8 cellular contexts compared by ENCODE assay signal in the genomic region with DNA sequence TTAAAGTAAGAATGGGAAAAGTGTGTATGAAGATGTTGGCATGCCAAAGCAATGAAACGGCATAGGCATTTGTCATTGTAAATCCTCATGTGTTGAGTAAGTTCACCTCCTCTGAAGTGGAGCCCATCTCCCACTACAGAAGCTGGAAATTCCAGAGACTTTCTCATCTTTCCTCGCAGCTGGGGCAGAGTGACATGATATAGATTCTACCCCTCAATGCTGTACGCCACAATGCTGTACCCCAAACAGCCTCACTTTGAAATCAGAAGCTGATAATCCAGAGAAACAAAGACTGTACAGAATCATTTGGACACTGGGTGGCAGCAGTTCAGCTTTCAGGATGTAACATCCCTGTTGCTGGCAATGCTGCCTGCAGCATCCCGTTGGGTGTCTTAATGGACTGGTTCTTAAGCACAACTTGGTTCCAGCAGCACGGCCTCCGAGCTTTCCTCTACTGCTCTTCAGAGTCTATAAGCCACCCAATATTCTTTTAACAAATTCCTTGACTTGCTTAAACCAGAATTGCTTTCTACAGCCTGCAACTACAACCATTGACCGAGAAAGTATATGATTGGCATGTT. TPM values are rescaled to one million over a fixed set of nuclear protein-coding genes. Genes with fewer than 3 reads are reported as not detected.
DNase-seq lines count a peak whose midpoint lies in the region; ATAC-seq, FAIRE-seq and TF ChIP-seq lines count a peak whose summit lies in the region.

No MANE protein-coding gene starts in this region.

- no peak overlapping the region for H3K4me2 ChIP-seq in GM12878 (ENCODE audit: control insufficient read depth, insufficient read depth)

- H3K4me3 ChIP-seq in GM12878 = no peak overlapping the region

- peak; percentile 98 for FAIRE-seq in GM12878 (lab: Jason Lieb, UNC)

- TF ChIP-seq POLR2A in GM12878 (IDR thresholded peaks at IDR 0.05; ENCODE audit: low read depth, low read length) = no peak

- H4K20me1 ChIP-seq in GM12878 (ENCODE audit: control insufficient read depth, insufficient read depth) = no peaks in the 10 kb centered on the region

- TF ChIP-seq EP300 in GM12878 (IDR thresholded peaks at IDR 0.05; ENCODE audit: borderline replicate concordance in 1 of 2, control insufficient read depth in 1 of 2, low read depth in 2 of 2, low read length in 2 of 2) = no peak

- no peaks in the 10 kb centered on the region; a peak in 1 of 4 replicates for H3K36me3 ChIP-seq in GM12878 (ENCODE audit: control insufficient read depth in 2 of 2, insufficient read depth in 2 of 2, low read length in 1 of 2)

- ATAC-seq in GM18498 (IDR thresholded peaks at IDR 0.05; ENCODE audit: unreplicated experiment) = peak; percentile 95
- peak; percentile 81 for ATAC-seq in HG02885 (IDR thresholded peaks at IDR 0.05; ENCODE audit: poor library complexity, unreplicated experiment)
- peak; percentile 99 for ATAC-seq in GM12878

- TF ChIP-seq RAD21 in GM12878 (IDR thresholded peaks at IDR 0.05; ENCODE audit: insufficient read depth, low read depth, low read length) = peak; percentile 66

- RAD21 ChIA-PET in GM12878 (lab: Charles Lee; ENCODE audit: unreplicated experiment) = interaction anchor here (1.0 to 3.8 kb wide), 5 partner anchors 20 to 130 kb away, joined by 3 to 27 read pairs (median 9); no protein-coding TSS in a partner anchor

- no peak overlapping the region for H3K9ac ChIP-seq in GM12878 (ENCODE audit: control insufficient read depth, insufficient read depth, low read length)

- intact Hi-C loops in GM12878 (cut with micrococcal nuclease; ENCODE audit: unreplicated experiment) = loop anchor here (1.0 kb wide), 2 partner anchors 58 to 110 kb away; no protein-coding TSS in a partner anchor

- 14% methylated on average over 7 of the region's 7 CpGs for WGBS in GM12878 (ENCODE audit: insufficient coverage, insufficient replicate concordance, low lambda C conversion rate, missing lambda C conversion rate)

- no peaks in the 10 kb centered on the region for H3K4me1 ChIP-seq in GM12878 (ENCODE audit: control insufficient read depth, insufficient read depth, low read length)

- H2AFZ ChIP-seq in GM12878 (ENCODE audit: control insufficient read depth, low read depth, low read length) = no peak overlapping the region

- in situ Hi-C loops in GM12878 (cut with MboI) = no loop called here

- POLR2A ChIA-PET in GM12878 (lab: Charles Lee) = no interaction called here

- no peak overlapping the region for H3K27ac ChIP-seq in GM12878 (ENCODE audit: control insufficient read depth, insufficient read depth)

- peak; percentile 76 to 81 (median 79) for TF ChIP-seq CTCF in GM12878 (IDR thresholded peaks at IDR 0.05 in 2 of 3, conservative IDR thresholded peaks at IDR 0.05 in 1 of 3; ENCODE audit: control insufficient read depth in 2 of 3, extremely low read depth in 1 of 3, insufficient read depth in 1 of 3, low read depth in 3 of 3, low read length in 3 of 3)

- no TSS peak for BruUV-seq in GM12878 (replicated peaks; lab: Mats Ljungman, UMichigan)

- DNase-seq in 8988T (peak; percentile 45), NCI-H187 treated with DMSO at 0.1 percent for 48 hours (lab: John Stamatoyannopoulos, UW) (peak; percentile 40), T1000 (lab: John Stamatoyannopoulos, UW) (peak; percentile 26), GM12878 (ENCODE audit: low read depth, low spot score) (no peak), iPS-NIHi11 (ENCODE audit: low spot score) (peak; percentile 87)
- peak; percentile 18 to 32 for DNase-seq in stimulated activated CD4-positive, alpha-beta T cell treated with anti-CD3 and anti-CD28 coated beads, Interleukin-1b, Interleukin-23, amount 100 ng/mL, for 1 hour (ENCODE audit: low read depth in 2 of 2)

- no peaks in the 10 kb centered on the region for H3K79me2 ChIP-seq in GM12878 (ENCODE audit: control insufficient read depth, insufficient read depth, low read length)

- no peaks in the 10 kb centered on the region for H3K27me3 ChIP-seq in GM12878 (replicated peaks in 1 of 2; ENCODE audit: control insufficient read depth in 2 of 2, insufficient read depth in 2 of 2, low read length in 1 of 2)

- SMC1A ChIA-PET in GM12878 (lab: Charles Lee; ENCODE audit: uncharacterized antibody, unreplicated experiment) = interaction anchor here (0.6 to 3.2 kb wide), 15 partner anchors 9 to 418 kb away, joined by 3 to 15 read pairs (median 3); no protein-coding TSS in a partner anchor

- CTCF ChIA-PET in GM12878 (lab: Yijun Ruan, JAX) = interaction anchor here (0.6 to 5.1 kb wide), 23 partner anchors 9 to 418 kb away, joined by 3 to 57 read pairs (median 5); a partner anchor contains a TSS

- no peaks in the 10 kb centered on the region for H3K9me3 ChIP-seq in GM12878 (replicated peaks; ENCODE audit: control insufficient read depth, insufficient read depth, low read length)

TF ChIP-seq in GM12878, 131 proteins besides CTCF, POLR2A, EP300 and RAD21:
- no peak for TF ChIP-seq CEBPB (IDR thresholded peaks at IDR 0.05; ENCODE audit: borderline replicate concordance in 1 of 2, low read depth in 2 of 2, low read length in 2 of 2)
- TF ChIP-seq ZNF217 (IDR thresholded peaks at IDR 0.05) = no peak
- TF ChIP-seq, protein P1, sequence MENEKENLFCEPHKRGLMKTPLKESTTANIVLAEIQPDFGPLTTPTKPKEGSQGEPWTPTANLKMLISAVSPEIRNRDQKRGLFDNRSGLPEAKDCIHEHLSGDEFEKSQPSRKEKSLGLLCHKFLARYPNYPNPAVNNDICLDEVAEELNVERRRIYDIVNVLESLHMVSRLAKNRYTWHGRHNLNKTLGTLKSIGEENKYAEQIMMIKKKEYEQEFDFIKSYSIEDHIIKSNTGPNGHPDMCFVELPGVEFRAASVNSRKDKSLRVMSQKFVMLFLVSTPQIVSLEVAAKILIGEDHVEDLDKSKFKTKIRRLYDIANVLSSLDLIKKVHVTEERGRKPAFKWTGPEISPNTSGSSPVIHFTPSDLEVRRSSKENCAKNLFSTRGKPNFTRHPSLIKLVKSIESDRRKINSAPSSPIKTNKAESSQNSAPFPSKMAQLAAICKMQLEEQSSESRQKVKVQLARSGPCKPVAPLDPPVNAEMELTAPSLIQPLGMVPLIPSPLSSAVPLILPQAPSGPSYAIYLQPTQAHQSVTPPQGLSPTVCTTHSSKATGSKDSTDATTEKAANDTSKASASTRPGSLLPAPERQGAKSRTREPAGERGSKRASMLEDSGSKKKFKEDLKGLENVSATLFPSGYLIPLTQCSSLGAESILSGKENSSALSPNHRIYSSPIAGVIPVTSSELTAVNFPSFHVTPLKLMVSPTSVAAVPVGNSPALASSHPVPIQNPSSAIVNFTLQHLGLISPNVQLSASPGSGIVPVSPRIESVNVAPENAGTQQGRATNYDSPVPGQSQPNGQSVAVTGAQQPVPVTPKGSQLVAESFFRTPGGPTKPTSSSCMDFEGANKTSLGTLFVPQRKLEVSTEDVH (IDR thresholded peaks at IDR 0.05; ENCODE audit: low read depth, partially characterized antibody) = no peak
- no peak for TF ChIP-seq RELA (IDR thresholded peaks at IDR 0.05; ENCODE audit: borderline replicate concordance, partially characterized antibody)
- TF ChIP-seq SMC3 (IDR thresholded peaks at IDR 0.05; ENCODE audit: borderline replicate concordance, low read length) = peak; percentile 78
- TF ChIP-seq SUZ12 (IDR thresholded peaks at IDR 0.05; ENCODE audit: unreplicated experiment) = no peak

RNA-seq across cellular contexts. Expression of a gene that starts 18.8 kb away (rescaled TPM):
- 74.5 and 88.6 TPM in 2 replicates for total RNA-seq in GM12878 (2013; cell fraction: nucleolus; rRNA removed)
- total RNA-seq in GM12878 (2014; rRNA removed) = 4.7 and 4.8 TPM in 2 replicates
- total RNA-seq in GM12878 (2014; rRNA removed; fragmentation: Illumina TruSeq; extraction: Trizol) = 4.5 and 6.6 TPM in 2 replicates
- total RNA-seq in GM12878 (2021) = 10.5 and 10.6 TPM in 2 replicates
- 3.5 TPM for polyA plus RNA-seq in GM12878 (2011; ENCODE audit: low read depth)
- 16.3 and 19.9 TPM in 2 replicates for polyA plus RNA-seq in GM12878 (2011; rRNA removed)
- 19.2 and 20.8 TPM in 2 replicates for polyA plus RNA-seq in GM12878 (2011; cell fraction: cytosol; rRNA removed)
- polyA plus RNA-seq in GM12878 (2011; cell fraction: nucleus; rRNA removed) = 10.6 and 10.9 TPM in 2 replicates
- polyA plus RNA-seq in GM12878 (2012) = 3.4 and 6.4 TPM in 2 replicates
- 5.1 and 5.4 TPM in 2 replicates for polyA plus RNA-seq in GM12878 (2014; fragmentation: Illumina TruSeq; extraction: Trizol)
- polyA plus RNA-seq in GM12878 (2014; fragmentation: Nextera tagmentation; extraction: Ambion mirVana) = under 1 TPM; 0.09 to 0.18 TPM
- 10.8 and 11.5 TPM in 2 replicates for polyA plus RNA-seq in GM12878 (2014; rRNA removed)
- 1 to 10 TPM; 4.6 to 5.2 TPM for polyA plus RNA-seq in GM12878 (2016; fragmentation: Nextera tagmentation; extraction: Ambion mirVana)
- polyA minus RNA-seq in GM12878 (2011; rRNA and poly(A)+ RNA removed) = 8.2 and 11.6 TPM in 2 replicates
- 11.1 and 11.6 TPM in 2 replicates for polyA minus RNA-seq in GM12878 (2011; cell fraction: cytosol; rRNA and poly(A)+ RNA removed)
- 4.8 and 5.5 TPM in 2 replicates for polyA minus RNA-seq in GM12878 (2011; cell fraction: nucleus; rRNA and poly(A)+ RNA removed)

RNA-seq across cellular contexts. Expression of a gene that starts 35.8 kb away (rescaled TPM):
- total RNA-seq in GM12878 (2013; cell fraction: nucleolus; rRNA removed) = 0.81 and 0.84 TPM in 2 replicates
- total RNA-seq in GM12878 (2014; rRNA removed) (0.16 and 0.23 TPM in 2 replicates), GM12878 (2014; rRNA removed; fragmentation: Illumina TruSeq; extraction: Trizol) (0.22 and 0.28 TPM in 2 replicates), GM12878 (2021) (0.74 and 0.82 TPM in 2 replicates)
- 0.12 TPM for polyA plus RNA-seq in GM12878 (2011; ENCODE audit: low read depth)
- polyA plus RNA-seq in GM12878 (2011; rRNA removed) (0.20 and 0.30 TPM in 2 replicates), GM12878 (2014; fragmentation: Illumina TruSeq; extraction: Trizol) (0.32 TPM in 2 replicates), GM12878 (2014; fragmentation: Nextera tagmentation; extraction: Ambion mirVana) (under 1 TPM; 0.02 to 0.05 TPM), GM12878 (2014; rRNA removed) (0.19 and 0.27 TPM in 2 replicates), GM12878 (2016; fragmentation: Nextera tagmentation; extraction: Ambion mirVana) (under 1 TPM; 0.03 to 0.05 TPM)
- 0.27 and 0.42 TPM in 2 replicates for polyA plus RNA-seq in GM12878 (2011; cell fraction: cytosol; rRNA removed)
- 0.66 and 0.94 TPM in 2 replicates for polyA plus RNA-seq in GM12878 (2011; cell fraction: nucleus; rRNA removed)
- 0.19 and 0.27 TPM in 2 replicates for polyA plus RNA-seq in GM12878 (2012)
- 0.51 and 0.93 TPM in 2 replicates for polyA minus RNA-seq in GM12878 (2011; rRNA and poly(A)+ RNA removed)
- polyA minus RNA-seq in GM12878 (2011; cell fraction: cytosol; rRNA and poly(A)+ RNA removed) = 0.27 and 0.52 TPM in 2 replicates
- 0.85 and 2.0 TPM in 2 replicates for polyA minus RNA-seq in GM12878 (2011; cell fraction: nucleus; rRNA and poly(A)+ RNA removed)
